In the genomic region with DNA sequence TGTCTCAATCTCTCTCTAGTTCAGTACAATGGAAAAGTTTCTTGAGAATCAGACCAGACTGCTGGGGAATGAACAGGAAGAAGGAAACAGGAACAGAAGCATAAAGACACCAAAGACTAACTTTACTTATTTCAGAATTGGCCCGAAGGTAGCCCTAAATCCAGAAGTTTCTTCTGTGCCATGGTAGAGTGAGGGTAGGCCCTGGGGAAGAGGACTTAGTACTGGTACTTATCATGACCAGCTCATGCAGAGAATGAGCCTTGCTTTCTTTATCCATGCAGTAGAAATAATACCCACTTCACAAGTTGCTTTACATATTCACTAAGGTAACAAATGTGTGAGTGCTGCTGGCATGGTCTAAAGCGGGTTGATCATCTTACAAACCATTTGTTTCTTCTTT, we compare ENCODE assay signal across 11 cellular contexts.
DNase-seq lines count a peak whose midpoint lies in the region; ATAC-seq and TF ChIP-seq lines count a peak whose summit lies in the region.
"Had no signal": no experiment of that assay in that cellular context is flagged by ENCODE, and none has a peak within 500 bp of the region (broad histone marks: within the 10 kb centered on the region; RNA-seq: fewer than 3 reads in every experiment).

No MANE protein-coding gene starts in this region.

- TF ChIP-seq POLR2A in breast epithelium (IDR thresholded peaks at IDR 0.05) (no peak), upper lobe of left lung (IDR thresholded peaks at IDR 0.05) (no peak)

- no peak overlapping the region for H3K4me3 Mint-ChIP-seq in MCF 10A (ENCODE audit: unreplicated experiment)

- CTCF ChIA-PET in MCF 10A (lab: Yijun Ruan, JAX): no interaction called here

- DNase-seq in breast epithelium (ENCODE audit: low spot score in 2 of 2): no peak
- no peak for DNase-seq in MCF 10A (ENCODE audit: unreplicated experiment)
- DNase-seq in effector memory CD4-positive, alpha-beta T cell: no peak
- no peak for DNase-seq in upper lobe of left lung
- no peak for DNase-seq in T-helper 1 cell
- DNase-seq in stimulated activated naive CD4-positive, alpha-beta T cell (lab: John Stamatoyannopoulos, UW): no peak
- DNase-seq: NCI-H187, uterus had no signal

- TF ChIP-seq EP300 in upper lobe of left lung (IDR thresholded peaks at IDR 0.05): no peak

- ATAC-seq in HG03354 (IDR thresholded peaks at IDR 0.05; ENCODE audit: poor library complexity, severe bottlenecking, unreplicated experiment) (peak; percentile 3), upper lobe of left lung (ENCODE audit: low FRiP score in 2 of 2) (no peak), GM21528 (IDR thresholded peaks at IDR 0.05; ENCODE audit: low FRiP score, unreplicated experiment) (no peak)

- H3K27ac Mint-ChIP-seq in MCF 10A (ENCODE audit: low read depth, unreplicated experiment): no peak overlapping the region

- POLR2A ChIA-PET in MCF 10A (lab: Yijun Ruan, JAX): no interaction called here

- H3K4me3 ChIP-seq in breast epithelium (no peak overlapping the region), upper lobe of left lung (peak overlapping the region; percentile 3 to 57 (median 34))
- peak overlapping the region; percentile 94 for H3K4me3 ChIP-seq in effector memory CD4-positive, alpha-beta T cell (ENCODE audit: insufficient read depth, low read depth, low read length, poor library complexity, severe bottlenecking)
- H3K4me3 ChIP-seq: uterus had no signal

- no peaks in the 10 kb centered on the region for H3K4me1 ChIP-seq in breast epithelium
- H3K4me1 ChIP-seq in effector memory CD4-positive, alpha-beta T cell (ENCODE audit: control insufficient read depth, insufficient read depth, low read length, poor library complexity, severe bottlenecking): peaks cover 76% of the 10 kb centered on the region
- H3K4me1 ChIP-seq in upper lobe of left lung: peaks cover 0 to 33% (median 10%) of the 10 kb centered on the region in 4 donors
- H3K4me1 ChIP-seq: uterus had no signal

- BruUV-seq in MCF 10A (replicated peaks; lab: Mats Ljungman, UMichigan): no TSS peak

- no peaks in the 10 kb centered on the region for H3K36me3 ChIP-seq in breast epithelium
- H3K36me3 ChIP-seq in effector memory CD4-positive, alpha-beta T cell (ENCODE audit: control insufficient read depth, insufficient read depth, low read length): peaks cover 9% of the 10 kb centered on the region
- H3K36me3 ChIP-seq in upper lobe of left lung: peaks cover 0 to 4% (median 1%) of the 10 kb centered on the region in 4 donors
- H3K36me3 ChIP-seq: uterus had no signal

- WGBS in upper lobe of left lung, 2 donors: 63 to 70% methylated on average over 2 of the region's 2 CpGs

- peaks cover 0 to 3% of the 10 kb centered on the region in 2 donors for H3K27me3 ChIP-seq in breast epithelium
- H3K27me3 ChIP-seq in effector memory CD4-positive, alpha-beta T cell (replicated peaks; ENCODE audit: control insufficient read depth, insufficient read depth, low read length, poor library complexity, severe bottlenecking): no peaks in the 10 kb centered on the region
- no peaks in the 10 kb centered on the region for H3K27me3 ChIP-seq in upper lobe of left lung
- H3K27me3 ChIP-seq: uterus had no signal

- peaks cover 5% of the 10 kb centered on the region for H3K27me3 Mint-ChIP-seq in MCF 10A (ENCODE audit: insufficient read depth, unreplicated experiment)

- H3K9me3 Mint-ChIP-seq in MCF 10A (ENCODE audit: unreplicated experiment): no peaks in the 10 kb centered on the region

- intact Hi-C loops in breast epithelium (cut with DNase I; ENCODE audit: low total_unique reads): no loop called here
- intact Hi-C loops in MCF 10A (cut with micrococcal nuclease): no loop called here

- H3K9me3 ChIP-seq in breast epithelium (no peaks in the 10 kb centered on the region), upper lobe of left lung (no peaks in the 10 kb centered on the region)
- H3K9me3 ChIP-seq in effector memory CD4-positive, alpha-beta T cell (ENCODE audit: control insufficient read depth, low read length): no peaks in the 10 kb centered on the region
- H3K9me3 ChIP-seq: uterus had no signal

- TF ChIP-seq CTCF in breast epithelium (IDR thresholded peaks at IDR 0.05) (no peak), MCF 10A (IDR thresholded peaks at IDR 0.05; ENCODE audit: unreplicated experiment) (no peak), upper lobe of left lung (IDR thresholded peaks at IDR 0.05) (no peak)

- no peaks in the 10 kb centered on the region for H3K4me1 Mint-ChIP-seq in MCF 10A (ENCODE audit: insufficient read depth, unreplicated experiment)

- H3K36me3 Mint-ChIP-seq in MCF 10A (ENCODE audit: insufficient read depth, unreplicated experiment): no peaks in the 10 kb centered on the region

- peak overlapping the region; percentile 18 to 49 for H3K27ac ChIP-seq in breast epithelium
- H3K27ac ChIP-seq in effector memory CD4-positive, alpha-beta T cell (ENCODE audit: insufficient read depth, low read length, poor library complexity, severe bottlenecking): peak overlapping the region; percentile 98
- peak overlapping the region; percentile 72 to 97 (median 84) for H3K27ac ChIP-seq in upper lobe of left lung
- H3K27ac ChIP-seq: RWPE1 had no signal

Comparison
In these comparisons a context has a peak if more than half of its experiments do, and no peak if none do; other contexts are left out.
1. H3K27ac ChIP-seq: peak in every context shown above with its lines; median percentile 98 in effector memory CD4-positive, alpha-beta T cell; 84 in upper lobe of left lung; 34 in breast epithelium.
2. H3K4me3 ChIP-seq: peak in effector memory CD4-positive, alpha-beta T cell (single experiment) and upper lobe of left lung (4 of 4); none in breast epithelium (0 of 3).